ENCODE assay signal across 29 cellular contexts in genomic region chr5:25090818-25091217, GRCh38.
"Had no signal": no experiment of that assay in that cellular context is flagged by ENCODE, and none has a peak within 500 bp of the region (broad histone marks: within the 10 kb centered on the region; RNA-seq: fewer than 3 reads in every experiment).

No MANE protein-coding gene starts in this region.

- DNase-seq: activated B cell treated with CpG ODN at 0.5 μM for 24 hours; activated CD4-positive, alpha-beta T cell treated with anti-CD3 and anti-CD28 coated beads for 1 hour; activated CD4-positive, alpha-beta T cell treated with anti-CD3 and anti-CD28 coated beads, Interleukin-2, amount 10 ng/mL, durations not matched to agents 24 days and 14 days; activated CD4-positive, alpha-beta T cell treated with anti-CD3 and anti-CD28 coated beads, Interleukin-2, amount 50 U/mL, for 48 hours; activated CD8-positive, alpha-beta memory T cell treated with anti-CD3 and anti-CD28 coated beads, Interleukin-2, amount 10 ng/mL, durations not matched to agents 7 days and 5 days; activated effector memory CD4-positive, alpha-beta T cell treated with Interleukin-2 at 50 U/mL for 16 hours; activated naive CD4-positive, alpha-beta T cell; activated T-cell treated with anti-CD3 and anti-CD28 coated beads, Interleukin-2, amount 50 U/mL, for 24 hours; aorta; brain microvascular endothelial cell; cerebellar nuclear complex; colonic mucosa; Karpas-422; NCI-H1048; NCI-H1417; NCI-H1930; NCI-H2107; NCI-H2171 treated with DMSO at 0.1 percent for 48 hours; NCI-H345; NCI-H510A treated with DMSO at 0.1 percent for 48 hours; NCI-H69; NK-92 treated with Interleukin-12 subunit alpha and Interleukin-12 subunit beta, amount 100 ng/mL, for 24 hours; OCI-M1; SHP77 treated with DMSO at 0.1 percent for 48 hours; T-cell; T-helper 2 cell; T1000 had no signal

- H3K27ac ChIP-seq: brain microvascular endothelial cell, colonic mucosa had no signal

- H3K4me1 Mint-ChIP-seq: activated B cell treated with CpG ODN at 0.5 μM for 24 hours; activated CD4-positive, alpha-beta T cell treated with anti-CD3 and anti-CD28 coated beads, Interleukin-2, amount 10 ng/mL, durations not matched to agents 24 days and 14 days; activated CD8-positive, alpha-beta memory T cell treated with anti-CD3 and anti-CD28 coated beads, Interleukin-2, amount 10 ng/mL, durations not matched to agents 7 days and 5 days; activated naive CD4-positive, alpha-beta T cell treated with anti-CD3 and anti-CD28 coated beads, Interleukin-2, amount 50 U/mL, for 24 hours; T-cell had no signal

- ATAC-seq: activated CD8-positive, alpha-beta memory T cell treated with anti-CD3 and anti-CD28 coated beads, Interleukin-2, amount 10 ng/mL, durations not matched to agents 7 days and 5 days; T-cell had no signal

- H3K36me3 ChIP-seq: brain microvascular endothelial cell, colonic mucosa had no signal

- H3K4me3 Mint-ChIP-seq: activated B cell treated with CpG ODN at 0.5 μM for 24 hours; activated CD4-positive, alpha-beta T cell treated with anti-CD3 and anti-CD28 coated beads, Interleukin-2, amount 10 ng/mL, durations not matched to agents 24 days and 14 days; activated CD8-positive, alpha-beta memory T cell treated with anti-CD3 and anti-CD28 coated beads, Interleukin-2, amount 10 ng/mL, durations not matched to agents 7 days and 5 days; activated naive CD4-positive, alpha-beta T cell treated with anti-CD3 and anti-CD28 coated beads, Interleukin-2, amount 50 U/mL, for 24 hours; activated T-cell treated with anti-CD3 and anti-CD28 coated beads, Interleukin-2, amount 50 U/mL, for 24 hours; activated T-helper 1 cell treated with anti-CD3 and anti-CD28 coated beads, Interleukin-12 subunit alpha, Interleukin-12 subunit beta, Interleukin-2, Interleukin-4 antibody, amounts not matched to agents 30 ng/mL and 10 ng/mL and 1 ng/mL, durations not matched to agents 14 hours and 24 hours and 36 hours; T-cell had no signal

- H3K27me3 Mint-ChIP-seq: activated B cell treated with CpG ODN at 0.5 μM for 24 hours; activated CD4-positive, alpha-beta T cell treated with anti-CD3 and anti-CD28 coated beads, Interleukin-2, amount 10 ng/mL, durations not matched to agents 24 days and 14 days; activated CD8-positive, alpha-beta memory T cell treated with anti-CD3 and anti-CD28 coated beads, Interleukin-2, amount 10 ng/mL, durations not matched to agents 7 days and 5 days; activated naive CD4-positive, alpha-beta T cell treated with anti-CD3 and anti-CD28 coated beads, Interleukin-2, amount 50 U/mL, for 24 hours; activated T-cell treated with anti-CD3 and anti-CD28 coated beads, Interleukin-2, amount 50 U/mL, for 24 hours; T-cell had no signal

- H3K36me3 Mint-ChIP-seq: activated CD8-positive, alpha-beta memory T cell treated with anti-CD3 and anti-CD28 coated beads, Interleukin-2, amount 10 ng/mL, durations not matched to agents 7 days and 5 days; activated naive CD4-positive, alpha-beta T cell treated with anti-CD3 and anti-CD28 coated beads, Interleukin-2, amount 50 U/mL, for 24 hours; T-cell had no signal

- H3K27me3 ChIP-seq: brain microvascular endothelial cell, colonic mucosa had no signal

- H3K9me3 ChIP-seq: colonic mucosa had no signal

- H3K4me3 ChIP-seq: colonic mucosa had no signal

- H3K9me3 Mint-ChIP-seq: activated CD4-positive, alpha-beta T cell treated with anti-CD3 and anti-CD28 coated beads, Interleukin-2, amount 10 ng/mL, durations not matched to agents 24 days and 14 days; activated naive CD4-positive, alpha-beta T cell treated with anti-CD3 and anti-CD28 coated beads, Interleukin-2, amount 50 U/mL, for 24 hours had no signal

- H3K4me1 ChIP-seq: colonic mucosa had no signal

- H3K27ac Mint-ChIP-seq: activated B cell treated with CpG ODN at 0.5 μM for 24 hours; activated CD4-positive, alpha-beta T cell treated with anti-CD3 and anti-CD28 coated beads, Interleukin-2, amount 10 ng/mL, durations not matched to agents 24 days and 14 days; activated CD8-positive, alpha-beta memory T cell treated with anti-CD3 and anti-CD28 coated beads, Interleukin-2, amount 10 ng/mL, durations not matched to agents 7 days and 5 days; activated naive CD4-positive, alpha-beta T cell treated with anti-CD3 and anti-CD28 coated beads, Interleukin-2, amount 50 U/mL, for 24 hours; activated T-cell treated with anti-CD3 and anti-CD28 coated beads, Interleukin-2, amount 50 U/mL, for 24 hours; activated T-helper 1 cell treated with anti-CD3 and anti-CD28 coated beads, Interleukin-12 subunit alpha, Interleukin-12 subunit beta, Interleukin-2, Interleukin-4 antibody, amounts not matched to agents 30 ng/mL and 10 ng/mL and 1 ng/mL, durations not matched to agents 14 hours and 24 hours and 36 hours; T-cell had no signal
